Comparison of ENCODE assay signal across 10 cellular contexts in the genomic region with DNA sequence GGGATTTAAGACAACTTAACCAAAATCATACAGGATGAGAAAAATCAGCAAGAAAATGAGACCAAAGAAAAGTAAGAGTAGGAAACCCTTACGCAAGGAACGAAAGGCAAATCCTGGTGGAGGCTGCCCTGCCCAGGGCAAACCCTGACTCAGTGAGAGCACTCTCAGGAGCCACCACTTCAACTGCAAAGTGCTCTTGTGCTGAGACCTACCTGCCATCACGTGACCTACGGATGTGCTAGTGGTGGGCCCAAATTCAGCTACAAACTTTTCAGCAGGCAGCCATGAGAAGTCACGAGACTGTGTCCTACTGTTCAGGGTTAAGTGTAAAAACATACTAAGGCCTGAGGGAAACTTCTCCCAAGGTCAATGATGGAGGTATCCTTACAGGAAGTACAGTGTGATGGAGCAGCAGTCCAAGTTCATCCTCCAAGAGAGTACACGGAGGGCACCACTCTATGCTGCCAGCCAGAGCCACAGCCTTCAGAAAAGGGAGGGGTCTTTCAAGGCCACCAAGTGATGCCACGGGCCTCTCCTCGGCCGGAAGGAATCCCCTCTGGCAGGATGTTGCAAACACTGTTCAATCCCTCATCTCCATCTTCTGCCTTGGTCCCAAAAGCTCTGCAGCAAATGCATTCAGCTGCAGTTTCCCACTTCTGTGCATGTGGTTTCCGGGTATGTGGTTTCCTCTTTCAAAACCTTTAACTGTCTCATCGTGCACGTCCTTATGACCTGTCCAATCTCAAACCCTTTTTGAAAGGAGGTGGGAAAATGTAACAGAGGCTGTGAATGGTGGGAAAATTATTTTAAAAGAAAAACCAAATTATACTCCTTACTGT. TPM values are rescaled to one million over a fixed set of nuclear protein-coding genes. Genes with fewer than 3 reads are reported as not detected.
DNase-seq lines count a peak whose midpoint lies in the region; ATAC-seq, FAIRE-seq and TF ChIP-seq lines count a peak whose summit lies in the region.
"Had no signal": no experiment of that assay in that cellular context is flagged by ENCODE, and none has a peak within 500 bp of the region (broad histone marks: within the 10 kb centered on the region; RNA-seq: fewer than 3 reads in every experiment).

No MANE protein-coding gene starts in this region.

- TF ChIP-seq CTCF in adrenal gland (IDR thresholded peaks at IDR 0.05) (no peak), D721Med (IDR thresholded peaks at IDR 0.05; ENCODE audit: insufficient read depth, missing control alignments) (no peak)

- TF ChIP-seq POLR2A in adrenal gland (IDR thresholded peaks at IDR 0.05): no peak

- H3K27ac ChIP-seq in adrenal gland: peak overlapping the region in 3 of 5 donors; percentile 5 to 59 (median 14)
- H3K27ac ChIP-seq: 22Rv1 had no signal

- H3K27me3 ChIP-seq in adrenal gland: no peaks in the 10 kb centered on the region
- H3K27me3 ChIP-seq in mononuclear cell (ENCODE audit: insufficient read depth, low read length): no peaks in the 10 kb centered on the region
- H3K27me3 ChIP-seq: ascending aorta had no signal

- no peaks in the 10 kb centered on the region for H3K36me3 ChIP-seq in adrenal gland (replicated peaks in 1 of 2)

- 40 to 53% (median 42%) methylated on average over 10 to 12 of the region's 12 CpGs for WGBS in adrenal gland, 4 donors

- intact Hi-C loops in adrenal gland (cut with DNase I): no loop called here

- peak; percentile 88 for ATAC-seq in HG02885 (IDR thresholded peaks at IDR 0.05; ENCODE audit: poor library complexity, unreplicated experiment)

- H3K4me1 ChIP-seq in adrenal gland (replicated peaks in 1 of 2): peaks cover 7 to 92% of the 10 kb centered on the region in 2 donors
- H3K4me1 ChIP-seq in mononuclear cell (ENCODE audit: insufficient read depth, low read length): peaks cover 100% of the 10 kb centered on the region

- H3K4me3 ChIP-seq in adrenal gland: no peak overlapping the region
- H3K4me3 ChIP-seq in mononuclear cell (ENCODE audit: low read length): peak overlapping the region; percentile 21

- H3K9me3 ChIP-seq in adrenal gland (replicated peaks in 1 of 3) (no peaks in the 10 kb centered on the region), mononuclear cell (ENCODE audit: low read depth, low read length) (no peaks in the 10 kb centered on the region)
- H3K9me3 ChIP-seq: ascending aorta had no signal

- peak; percentile 46 for DNase-seq in NCI-H1105 treated with DMSO at 0.1 percent for 48 hours (lab: John Stamatoyannopoulos, UW)
- DNase-seq in NCI-H1105 (lab: John Stamatoyannopoulos, UW): no peak
- DNase-seq in RPMI8226: peak; percentile 74
- peak in 1 of 7 donors; percentile 18 for DNase-seq in adrenal gland
- no peak for DNase-seq in D721Med (ENCODE audit: insufficient read length, low spot score)
- no peak for DNase-seq in NCI-H748 (lab: John Stamatoyannopoulos, UW; ENCODE audit: unreplicated experiment)

- no peak for FAIRE-seq in D721Med (lab: Jason Lieb, UNC)

RNA-seq across cellular contexts. Expression of gene CHSY1, which starts 9.5 kb away (rescaled TPM):
- total RNA-seq in adrenal gland (10 to 100 TPM; 28.8 to 82.5 (median 37.7) TPM), mononuclear cell (22.2 TPM)
- 10 to 100 TPM; 14.8 to 29.2 (median 18.5) TPM for polyA plus RNA-seq in adrenal gland

RNA-seq across cellular contexts. Expression of gene SELENOS, which starts 34.9 kb away (rescaled TPM):
- total RNA-seq in adrenal gland (100 to 1,000 TPM in 1 of 8 donors, 10 to 100 TPM in 7; 47.7 to 165 (median 81.6) TPM), mononuclear cell (22.8 TPM)
- polyA plus RNA-seq in adrenal gland: 100 to 1,000 TPM in 1 of 3 donors, 10 to 100 TPM in 2; 47.9 to 205 (median 68.8) TPM

RNA-seq across cellular contexts. Expression of gene SNRPA1, which starts 52.7 kb away (rescaled TPM):
- total RNA-seq in adrenal gland: 10 to 100 TPM; 16.0 to 58.6 (median 27.1) TPM
- polyA plus RNA-seq in adrenal gland: 10 to 100 TPM; 29.3 to 65.0 (median 44.4) TPM
- 76.1 TPM for total RNA-seq in mononuclear cell

Comparison
In these comparisons a context has a peak if more than half of its experiments do, and no peak if none do; other contexts are left out.
1. DNase-seq: peak in NCI-H1105 treated with DMSO at 0.1 percent for 48 hours (single experiment) and RPMI8226 (single experiment); none in NCI-H1105 (single experiment), D721Med (single experiment) and NCI-H748 (single experiment).